Comparison of ENCODE assay signal across 1 cellular context in the genomic region with DNA sequence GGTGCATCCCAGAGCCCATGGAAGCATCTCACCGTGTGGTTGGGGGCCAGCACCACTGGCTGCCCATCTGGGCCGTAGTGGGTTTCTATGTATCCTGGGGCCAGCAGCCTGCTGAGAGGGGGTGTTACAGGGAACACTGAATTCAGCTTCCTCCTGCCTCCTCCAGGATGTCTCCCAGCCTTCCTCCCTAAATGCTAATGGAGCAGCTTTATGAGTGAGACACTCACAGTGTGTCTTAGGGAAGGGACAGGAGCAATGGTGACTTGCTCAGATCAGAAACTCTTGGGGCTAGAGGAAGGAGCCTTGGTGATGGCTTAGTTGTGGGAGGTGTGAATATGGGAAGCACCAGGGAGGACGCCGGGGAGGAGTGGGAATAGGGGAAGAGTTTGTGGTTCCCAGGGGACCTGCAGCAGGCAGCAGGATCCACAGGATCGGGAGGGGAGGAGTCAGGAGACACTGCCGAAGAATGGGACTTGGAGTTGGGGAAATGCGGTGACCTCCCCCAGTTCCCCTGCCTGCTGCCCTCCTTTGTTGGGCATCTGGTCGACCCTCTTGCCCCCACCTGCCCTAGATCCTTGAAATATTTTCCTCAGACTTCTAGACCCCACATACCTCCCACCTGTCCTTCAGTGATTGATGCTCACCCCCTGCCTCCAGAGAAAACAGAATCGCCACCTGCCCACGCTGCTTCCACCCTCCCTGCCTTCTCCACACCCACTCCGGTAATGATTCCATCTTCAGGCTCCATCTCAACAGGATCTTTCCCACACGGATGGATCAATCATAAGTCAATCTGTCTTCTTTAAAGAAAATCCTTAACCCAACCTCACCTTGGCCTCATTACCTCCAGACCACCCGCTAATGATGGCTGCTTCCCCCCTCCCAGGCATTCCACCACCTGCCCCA.
TF ChIP-seq lines count a peak whose summit lies in the region.

No MANE protein-coding gene starts in this region.

TF ChIP-seq in HepG2, 621 proteins besides CTCF, POLR2A, EP300 and RAD21:
- 0 out of 2 replicates have a peak, but pooled peaks have one; percentile 22 for TF ChIP-seq ZNF263 (CRISPR knock-in tag; IDR thresholded peaks at IDR 0.05)
- no peak for TF ChIP-seq CAMTA2 (CRISPR knock-in tag; IDR thresholded peaks at IDR 0.05; ENCODE audit: borderline replicate concordance)
TF ChIP-seq in HepG2: peak in this region for 1.
